Comparison of ENCODE assay signal across 18 cellular contexts in genomic region chr4:111985386-111985890, GRCh38.
DNase-seq lines count a peak whose midpoint lies in the region; ATAC-seq, FAIRE-seq and TF ChIP-seq lines count a peak whose summit lies in the region.
"Had no signal": no experiment of that assay in that cellular context is flagged by ENCODE, and none has a peak within 500 bp of the region (broad histone marks: within the 10 kb centered on the region; RNA-seq: fewer than 3 reads in every experiment).

No MANE protein-coding gene starts in this region.

- CTCF ChIA-PET in HEK293 (lab: Yijun Ruan, JAX): interaction anchor here (0.6 kb wide), 1 partner anchor 23 kb away, joined by 3 read pairs; no protein-coding TSS in a partner anchor
- CTCF ChIA-PET in WTC11 (lab: Charles Lee): no interaction called here

- H3K18ac ChIP-seq in mesendoderm (ENCODE audit: low read length): no peak overlapping the region

- no peak for TF ChIP-seq EP300 in ovary (IDR thresholded peaks at IDR 0.05)

- H3K4me1 ChIP-seq in HEK293 (ENCODE audit: control insufficient read depth, insufficient read depth, low read length): no peaks in the 10 kb centered on the region; the same call in 1 of the 2 replicates
- H3K4me1 ChIP-seq in endodermal cell (ENCODE audit: control insufficient read depth, insufficient read depth, low read length): no peaks in the 10 kb centered on the region
- peaks cover 7% of the 10 kb centered on the region for H3K4me1 ChIP-seq in mesendoderm (ENCODE audit: control insufficient read depth, low read depth, low read length)
- no peaks in the 10 kb centered on the region for H3K4me1 ChIP-seq in ovary (ENCODE audit: insufficient read depth)
- H3K4me1 ChIP-seq: BE2C had no signal

- TF ChIP-seq CTCF in HEK293 (tag by site-specific recombination; IDR thresholded peaks at IDR 0.05): no peak
- TF ChIP-seq CTCF in endodermal cell (conservative IDR thresholded peaks at IDR 0.05): no peak
- TF ChIP-seq CTCF in ovary (IDR thresholded peaks at IDR 0.05): no peak
- no peak for TF ChIP-seq CTCF in WTC11 (IDR thresholded peaks at IDR 0.05)

- H3K4me1 Mint-ChIP-seq in endodermal cell (peaks cover 30% of the 10 kb centered on the region), WTC11 (peaks cover 20% of the 10 kb centered on the region)

- H3K4me3 ChIP-seq in HEK293 (ENCODE audit: low read depth, low read length) (no peak overlapping the region), endodermal cell (ENCODE audit: low read length) (no peak overlapping the region), mesendoderm (ENCODE audit: low read length) (no peak overlapping the region), ovary (peak overlapping the region; percentile 3)
- H3K4me3 ChIP-seq: A549 had no signal

- WGBS in endodermal cell (ENCODE audit: insufficient coverage in 1 of 2, insufficient read length in 1 of 2), 2 experiments: 65 to 67% methylated on average over 1 to 2 of the region's 2 CpGs
- WGBS in mesendoderm (ENCODE audit: extremely low coverage, insufficient coverage, low lambda C conversion rate): no CpG with 5 or more reads among the region's 2 CpGs
- 1 to 2% (median 2%) methylated on average over 2 of the region's 2 CpGs for WGBS in ovary, 3 donors

- no peak overlapping the region for H2BK5ac ChIP-seq in mesendoderm (ENCODE audit: low read length)

- H3K9me3 ChIP-seq in HEK293 (ENCODE audit: control insufficient read depth, insufficient read depth, low read depth, low read length) (no peaks in the 10 kb centered on the region), endodermal cell (ENCODE audit: control insufficient read depth, low read length) (no peaks in the 10 kb centered on the region), ovary (no peaks in the 10 kb centered on the region)
- H3K9me3 ChIP-seq: A549, BE2C had no signal

- H2BK120ac ChIP-seq in mesendoderm (ENCODE audit: low read depth, low read length): no peak overlapping the region

- no peak overlapping the region for H3K27ac ChIP-seq in HEK293 (ENCODE audit: extremely low read depth, low read depth, low read length)
- H3K27ac ChIP-seq in endodermal cell (ENCODE audit: low read depth, low read length): no peak overlapping the region
- peak overlapping the region; percentile 53 for H3K27ac ChIP-seq in mesendoderm (ENCODE audit: low read depth, low read length)
- H3K27ac ChIP-seq in ovary: no peak overlapping the region
- H3K27ac ChIP-seq: A549, C4-2B had no signal

- H3K27me3 ChIP-seq in endodermal cell (ENCODE audit: control insufficient read depth, insufficient read depth, low read length, poor library complexity, severe bottlenecking): no peaks in the 10 kb centered on the region
- H3K27me3 ChIP-seq in mesendoderm (ENCODE audit: insufficient read depth, low read length, poor library complexity): no peaks in the 10 kb centered on the region
- H3K27me3 ChIP-seq in ovary: no peaks in the 10 kb centered on the region

- H3K36me3 ChIP-seq in HEK293 (ENCODE audit: control insufficient read depth in 2 of 2, insufficient read depth in 1 of 2, low read length in 2 of 2) (no peaks in the 10 kb centered on the region), endodermal cell (ENCODE audit: control insufficient read depth, insufficient read depth, low read length) (no peaks in the 10 kb centered on the region), mesendoderm (ENCODE audit: control insufficient read depth, insufficient read depth, low read length) (no peaks in the 10 kb centered on the region), ovary (no peaks in the 10 kb centered on the region)
- H3K36me3 ChIP-seq: BE2C had no signal

- no peaks in the 10 kb centered on the region for H3K9me3 Mint-ChIP-seq in endodermal cell
- no peaks in the 10 kb centered on the region for H3K9me3 Mint-ChIP-seq in WTC11
- H3K9me3 Mint-ChIP-seq: CD4-positive, alpha-beta memory T cell had no signal

- H3K4me3 Mint-ChIP-seq in endodermal cell: peak overlapping the region; percentile 17
- H3K4me3 Mint-ChIP-seq in WTC11: no peak overlapping the region
- H3K4me3 Mint-ChIP-seq: CD4-positive, alpha-beta memory T cell had no signal

- H3K79me1 ChIP-seq in mesendoderm (ENCODE audit: low read length): no peaks in the 10 kb centered on the region

- H3K27me3 Mint-ChIP-seq in endodermal cell (ENCODE audit: insufficient read depth): no peaks in the 10 kb centered on the region
- H3K27me3 Mint-ChIP-seq in WTC11 (ENCODE audit: low read depth): no peaks in the 10 kb centered on the region

- TF ChIP-seq POLR2A in ovary (IDR thresholded peaks at IDR 0.05) (no peak), H54 (IDR thresholded peaks at IDR 0.05; ENCODE audit: low read depth, low read length) (no peak)

- no peaks in the 10 kb centered on the region for H3K79me2 ChIP-seq in mesendoderm (ENCODE audit: control insufficient read depth, insufficient read depth, low read length)

- intact Hi-C loops in ovary (cut with DNase I): no loop called here

- H3K23ac ChIP-seq in mesendoderm (ENCODE audit: low read length): no peak overlapping the region

- DNase-seq in endodermal cell (peak; percentile 42), mesendoderm (peak; percentile 72), ovary (no peak), H54 (ENCODE audit: insufficient read length, low spot score) (no peak), WTC11 (ENCODE audit: low spot score) (no peak), middle frontal gyrus (ENCODE audit: extremely low spot score, low spot score) (no peak)
- DNase-seq: BE2C; CD4-positive, alpha-beta memory T cell; DMS153; DND-41; GDM1; H7 had no signal

- H3K4ac ChIP-seq in mesendoderm (ENCODE audit: low read depth, low read length): no peak overlapping the region

- H3K9ac ChIP-seq in endodermal cell (ENCODE audit: extremely low read depth, low read length, poor library complexity, severe bottlenecking): no peak overlapping the region
- no peak overlapping the region for H3K9ac ChIP-seq in mesendoderm (ENCODE audit: low read length)

- H4K8ac ChIP-seq in mesendoderm (ENCODE audit: low read depth, low read length): no peak overlapping the region

- no peak overlapping the region for H2BK15ac ChIP-seq in mesendoderm (replicated peaks; ENCODE audit: low read depth)

- no peak for ATAC-seq in HG03520 (IDR thresholded peaks at IDR 0.05; ENCODE audit: unreplicated experiment)
- no peak for ATAC-seq in WTC11
- ATAC-seq: A549 had no signal

- no peak overlapping the region for H3K4me2 ChIP-seq in mesendoderm (ENCODE audit: low read length)
- H3K4me2 ChIP-seq: A549 had no signal

- no peak overlapping the region for H2AK5ac ChIP-seq in mesendoderm (ENCODE audit: low read length)

- H4K5ac ChIP-seq in mesendoderm (ENCODE audit: low read length): no peak overlapping the region

- no peak overlapping the region for H3K27ac Mint-ChIP-seq in endodermal cell
- H3K27ac Mint-ChIP-seq in WTC11: no peak overlapping the region
- H3K27ac Mint-ChIP-seq: CD4-positive, alpha-beta memory T cell had no signal

- H3K36me3 Mint-ChIP-seq in endodermal cell (ENCODE audit: low read depth) (no peaks in the 10 kb centered on the region), WTC11 (no peaks in the 10 kb centered on the region)
- H3K36me3 Mint-ChIP-seq: CD4-positive, alpha-beta memory T cell had no signal

- no peak for FAIRE-seq in H54 (lab: Jason Lieb, UNC)
- FAIRE-seq: A549, GM12892, HTR-8/SVneo had no signal

- no peak overlapping the region for H3K56ac ChIP-seq in mesendoderm (ENCODE audit: low read length)

- POLR2A ChIA-PET in HEK293 (lab: Yijun Ruan, JAX) (no interaction called here), WTC11 (lab: Charles Lee) (no interaction called here)

TF ChIP-seq in HEK293, 187 proteins besides CTCF, POLR2A, EP300 and RAD21 (continues in another document):
- TF ChIP-seq ZNF280C (tag by site-specific recombination; IDR thresholded peaks at IDR 0.05) (no peak), ZNF561 (tag by site-specific recombination; IDR thresholded peaks at IDR 0.05; ENCODE audit: borderline replicate concordance) (no peak)

TF ChIP-seq in WTC11, 78 proteins besides CTCF, POLR2A, EP300 and RAD21:
- TF ChIP-seq CBFB (CRISPR knock-in tag; IDR thresholded peaks at IDR 0.05; ENCODE audit: low read depth) (no peak), SMAD3 (CRISPR knock-in tag; IDR thresholded peaks at IDR 0.05; ENCODE audit: borderline replicate concordance) (no peak), ZNF232 (CRISPR knock-in tag; IDR thresholded peaks at IDR 0.05) (no peak)

Comparison
In these comparisons a context has a peak if more than half of its experiments do, and no peak if none do; other contexts are left out.
1. DNase-seq: peak in endodermal cell (single experiment) and mesendoderm (single experiment); none in ovary (0 of 5), H54 (single experiment), WTC11 (single experiment) and middle frontal gyrus (single experiment).